ENCODE assay signal across 16 cellular contexts in genomic region chr1:209388358-209388757, GRCh38.
"Had no signal": no experiment of that assay in that cellular context is flagged by ENCODE, and none has a peak within 500 bp of the region (broad histone marks: within the 10 kb centered on the region; RNA-seq: fewer than 3 reads in every experiment).

No MANE protein-coding gene starts in this region.

- H3K4me3 Mint-ChIP-seq: activated CD8-positive, alpha-beta T cell treated with anti-CD3 and anti-CD28 coated beads, Interleukin-2, amount 10 ng/mL, durations not matched to agents 7 days and 5 days; activated naive CD4-positive, alpha-beta T cell treated with anti-CD3 and anti-CD28 coated beads, Interleukin-2, amount 10 ng/mL, durations not matched to agents 7 days and 5 days; memory B cell; stimulated activated naive CD8-positive, alpha-beta T cell treated with anti-CD3 and anti-CD28 coated beads, Interleukin-15, Interleukin-2, amounts not matched to agents 100 ng/mL and 50 ng/mL, for 24 hours had no signal

- H3K36me3 ChIP-seq: esophagus muscularis mucosa, heart right ventricle, left lung, ovary, sigmoid colon had no signal

- H3K4me3 ChIP-seq: esophagus muscularis mucosa, heart right ventricle, left lung, ovary, sigmoid colon had no signal

- H3K4me1 Mint-ChIP-seq: activated naive CD4-positive, alpha-beta T cell treated with anti-CD3 and anti-CD28 coated beads, Interleukin-2, amount 10 ng/mL, durations not matched to agents 7 days and 5 days; memory B cell had no signal

- H3K27me3 ChIP-seq: esophagus muscularis mucosa, left lung, ovary, sigmoid colon had no signal

- DNase-seq: activated CD4-positive, alpha-beta T cell treated with anti-CD3 and anti-CD28 coated beads for 4 hours; activated CD8-positive, alpha-beta memory T cell treated with anti-CD3 and anti-CD28 coated beads, Interleukin-2, amount 50 U/mL, for 48 hours; activated CD8-positive, alpha-beta T cell treated with anti-CD3 and anti-CD28 coated beads, Interleukin-2, amount 10 ng/mL, durations not matched to agents 7 days and 5 days; activated naive CD4-positive, alpha-beta T cell treated with anti-CD3 and anti-CD28 coated beads, Interleukin-2, amount 10 ng/mL, durations not matched to agents 7 days and 5 days; central memory CD4-positive, alpha-beta T cell; cortex of kidney; heart right ventricle; left lung; ovary; sigmoid colon; stimulated activated CD4-positive, alpha-beta T cell treated with anti-CD3 and anti-CD28 coated beads, Interleukin-15, amount 100 ng/mL, for 24 hours; stimulated activated CD4-positive, alpha-beta T cell treated with anti-CD3 and anti-CD28 coated beads, Interleukin-4, amount 100 ng/mL, for 24 hours; T-helper 1 cell had no signal

- H3K27ac ChIP-seq: esophagus muscularis mucosa, heart right ventricle, left lung, ovary, sigmoid colon had no signal

- H3K9me3 Mint-ChIP-seq: activated naive CD4-positive, alpha-beta T cell treated with anti-CD3 and anti-CD28 coated beads, Interleukin-2, amount 10 ng/mL, durations not matched to agents 7 days and 5 days; stimulated activated naive CD8-positive, alpha-beta T cell treated with anti-CD3 and anti-CD28 coated beads, Interleukin-15, Interleukin-2, amounts not matched to agents 100 ng/mL and 50 ng/mL, for 24 hours had no signal

- H3K4me1 ChIP-seq: esophagus muscularis mucosa, heart right ventricle, left lung, sigmoid colon had no signal

- H3K27ac Mint-ChIP-seq: activated CD8-positive, alpha-beta T cell treated with anti-CD3 and anti-CD28 coated beads, Interleukin-2, amount 10 ng/mL, durations not matched to agents 7 days and 5 days; activated naive CD4-positive, alpha-beta T cell treated with anti-CD3 and anti-CD28 coated beads, Interleukin-2, amount 10 ng/mL, durations not matched to agents 7 days and 5 days; memory B cell; stimulated activated naive CD8-positive, alpha-beta T cell treated with anti-CD3 and anti-CD28 coated beads, Interleukin-15, Interleukin-2, amounts not matched to agents 100 ng/mL and 50 ng/mL, for 24 hours had no signal

- ATAC-seq: activated CD8-positive, alpha-beta T cell treated with anti-CD3 and anti-CD28 coated beads, Interleukin-2, amount 10 ng/mL, durations not matched to agents 7 days and 5 days; heart right ventricle had no signal

- H3K9me3 ChIP-seq: esophagus muscularis mucosa, heart right ventricle, left lung, ovary, sigmoid colon had no signal

- H3K36me3 Mint-ChIP-seq: activated naive CD4-positive, alpha-beta T cell treated with anti-CD3 and anti-CD28 coated beads, Interleukin-2, amount 10 ng/mL, durations not matched to agents 7 days and 5 days; memory B cell had no signal
